ENCODE assay signal across 8 cellular contexts in genomic region chr10:63236113-63236935, GRCh38.
DNase-seq lines count a peak whose midpoint lies in the region; ATAC-seq and TF ChIP-seq lines count a peak whose summit lies in the region.

No MANE protein-coding gene starts in this region.

- H3K9ac ChIP-seq in DND-41 (ENCODE audit: low read depth, low read length) (peak overlapping the region; percentile 43; the same call in 1 of the 2 replicates), skeletal muscle tissue (ENCODE audit: low read depth in 1 of 3, low read length in 3 of 3) (no peak overlapping the region)

- peaks cover 27% of the 10 kb centered on the region; the same call in 1 of the 2 replicates for H4K20me1 ChIP-seq in DND-41 (ENCODE audit: insufficient read depth, low read length)

- no peak for TF ChIP-seq CTCF in DND-41 (IDR thresholded peaks at IDR 0.05; ENCODE audit: borderline replicate concordance, extremely low read depth, low read length, poor library complexity, severe bottlenecking)

- H3K27me3 ChIP-seq in DND-41 (ENCODE audit: insufficient read depth, low read length, poor library complexity): no peaks in the 10 kb centered on the region
- no peaks in the 10 kb centered on the region for H3K27me3 ChIP-seq in skeletal muscle tissue (ENCODE audit: control insufficient read depth in 3 of 3, insufficient read depth in 3 of 3, low read length in 3 of 3)

- peaks cover 98% of the 10 kb centered on the region for H3K79me2 ChIP-seq in DND-41 (ENCODE audit: insufficient read depth, low read length)

- no peak overlapping the region for H2AFZ ChIP-seq in DND-41 (ENCODE audit: low read depth, low read length)

- peak; percentile 19 for DNase-seq in DND-41
- peak; percentile 15 for DNase-seq in T1000 (lab: John Stamatoyannopoulos, UW)
- DNase-seq in foreskin melanocyte: peak; percentile 29
- DNase-seq in hippocampal formation (lab: John Stamatoyannopoulos, UW): no peak
- DNase-seq in NCI-H345 treated with DMSO at 0.1 percent for 48 hours (lab: John Stamatoyannopoulos, UW; ENCODE audit: unreplicated experiment): no peak

- H3K27ac ChIP-seq in DND-41 (ENCODE audit: low read length) (peak overlapping the region; percentile 76), skeletal muscle tissue (ENCODE audit: low read depth, low read length) (peak overlapping the region; percentile 39)

- ATAC-seq in DND-41 (ENCODE audit: insufficient read depth, low read depth) (peak; percentile 92), GM19468 (IDR thresholded peaks at IDR 0.05; ENCODE audit: extremely low read depth, unreplicated experiment) (peak; percentile 74), HG03565 (IDR thresholded peaks at IDR 0.05; ENCODE audit: unreplicated experiment) (peak; percentile 89)

- H3K9me3 ChIP-seq in DND-41 (ENCODE audit: insufficient read depth, low read length, severe bottlenecking) (no peaks in the 10 kb centered on the region), skeletal muscle tissue (ENCODE audit: control insufficient read depth in 3 of 3, low read length in 3 of 3) (no peaks in the 10 kb centered on the region)

- no peak overlapping the region for H3K4me3 ChIP-seq in DND-41 (ENCODE audit: low read depth in 1 of 2, low read length in 2 of 2)
- no peak overlapping the region for H3K4me3 ChIP-seq in skeletal muscle tissue (ENCODE audit: low read length in 3 of 3)

- no peaks in the 10 kb centered on the region for H3K36me3 ChIP-seq in DND-41 (ENCODE audit: insufficient read depth, low read length)
- no peaks in the 10 kb centered on the region for H3K36me3 ChIP-seq in skeletal muscle tissue (ENCODE audit: control insufficient read depth in 3 of 3, insufficient read depth in 3 of 3, low read length in 3 of 3)

- peaks cover 40% of the 10 kb centered on the region for H3K4me1 ChIP-seq in DND-41 (ENCODE audit: insufficient read depth, low read length)
- peaks cover 0 to 4% (median 4%) of the 10 kb centered on the region in 3 donors for H3K4me1 ChIP-seq in skeletal muscle tissue (ENCODE audit: control insufficient read depth in 3 of 3, insufficient read depth in 3 of 3, low read length in 3 of 3)

- H3K4me2 ChIP-seq in DND-41 (ENCODE audit: insufficient read depth, low read length): no peak overlapping the region

Comparison
In these comparisons a context has a peak if more than half of its experiments do, and no peak if none do; other contexts are left out.
1. DNase-seq: peak in DND-41 (single experiment), T1000 (single experiment) and foreskin melanocyte (single experiment); none in hippocampal formation (0 of 2) and NCI-H345 treated with DMSO at 0.1 percent for 48 hours (single experiment).
2. Peak in every context shown above with its lines, with median percentiles within 50 percentile points of each other: ATAC-seq.